Comparison of ENCODE assay signal across 25 cellular contexts in the genomic region with DNA sequence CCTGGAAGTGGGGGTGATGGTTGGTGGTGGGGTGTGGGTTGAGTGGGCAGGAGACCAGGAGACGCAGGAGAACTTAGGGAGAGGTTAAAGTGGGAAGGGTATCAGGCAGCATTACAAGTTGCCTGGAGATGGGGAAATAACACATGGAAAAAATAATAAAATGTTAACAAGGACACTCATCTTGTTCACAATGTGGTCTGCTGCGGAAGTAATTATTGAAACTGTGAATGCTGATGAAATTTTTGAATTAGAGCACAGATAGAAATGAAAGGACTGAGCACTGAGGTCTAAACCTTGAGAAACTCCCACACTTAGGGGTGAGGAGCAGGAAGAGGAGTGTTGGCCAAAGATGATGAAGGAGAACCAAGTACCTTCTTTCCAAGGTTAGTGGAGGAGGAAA.
"Had no signal": no experiment of that assay in that cellular context is flagged by ENCODE, and none has a peak within 500 bp of the region (broad histone marks: within the 10 kb centered on the region; RNA-seq: fewer than 3 reads in every experiment).

No MANE protein-coding gene starts in this region.

- H3K4me3 ChIP-seq: ascending aorta, MG63, SJCRH30, SK-N-MC had no signal

- ATAC-seq: activated CD8-positive, alpha-beta T cell treated with anti-CD3 and anti-CD28 coated beads for 36 hours; activated T-helper 17 cell treated with anti-CD3 and anti-CD28 coated beads, Interleukin-2, amount 50 U/mL, for 72 hours had no signal

- H3K9me3 ChIP-seq: ascending aorta, MG63, SJCRH30 had no signal

- H3K27me3 ChIP-seq: ascending aorta, MG63, SJCRH30 had no signal

- H3K36me3 ChIP-seq: ascending aorta, MG63, SJCRH30 had no signal

- DNase-seq: activated CD4-positive, alpha-beta T cell treated with anti-CD3 and anti-CD28 coated beads, Interleukin-2, amount 10 ng/mL, durations not matched to agents 24 days and 14 days; activated CD4-positive, alpha-beta T cell treated with anti-CD3 and anti-CD28 coated beads, Interleukin-2, amount 50 U/mL, for 4 hours; activated CD8-positive, alpha-beta T cell treated with anti-CD3 and anti-CD28 coated beads for 36 hours; activated gamma-delta T cell; activated naive CD4-positive, alpha-beta T cell treated with Interleukin-2 at 50 U/mL for 16 hours; activated naive CD8-positive, alpha-beta T cell treated with anti-CD3 and anti-CD28 coated beads, Interleukin-2, amount 10 ng/mL, durations not matched to agents 7 days and 5 days; activated T-cell treated with anti-CD3 and anti-CD28 coated beads, Interleukin-2, amount 50 U/mL, for 1 hour; activated T-cell treated with anti-CD3 and anti-CD28 coated beads, Interleukin-2, amount 50 U/mL, for 72 hours; amygdala; Kasumi-1; MG63; NCI-H1048; NCI-H1436 treated with DMSO at 0.1 percent for 48 hours; NCI-H1694 treated with DMSO at 0.1 percent for 48 hours; NCI-H2029; NCI-H345; NCI-H524 treated with DMSO at 0.1 percent for 48 hours; NK-92 treated with Interleukin-12 subunit alpha and Interleukin-12 subunit beta, amount 100 ng/mL, for 24 hours; OCI-M1; SHP77; SJCRH30 had no signal

- H3K27ac ChIP-seq: ascending aorta, SJCRH30, SK-N-MC had no signal

- FAIRE-seq: TTC549 had no signal
